ENCODE assay signal across 1 cellular context in the genomic region with DNA sequence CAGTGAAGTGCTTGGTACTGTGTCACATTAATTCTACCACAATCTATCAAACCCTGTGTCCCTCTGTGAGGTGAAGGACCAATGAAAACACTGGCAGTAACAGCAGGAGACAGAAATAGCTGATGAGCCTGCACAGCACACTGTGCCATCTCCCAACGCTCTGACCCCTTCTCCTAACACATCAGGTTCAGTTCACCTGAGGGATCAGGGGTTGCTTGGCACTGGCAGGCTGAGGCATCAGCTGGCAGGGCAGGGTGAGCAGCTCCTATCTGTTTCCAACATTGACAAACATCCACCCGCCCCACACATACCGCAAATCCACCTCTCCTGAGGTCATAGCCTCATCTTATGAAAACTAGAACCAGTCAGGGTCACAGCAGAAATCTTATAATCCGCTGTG.
TF ChIP-seq lines count a peak whose summit lies in the region.

No MANE protein-coding gene starts in this region.

TF ChIP-seq in IMR-90, 13 proteins besides CTCF, POLR2A, EP300 and RAD21:
- TF ChIP-seq CEBPB (IDR thresholded peaks at IDR 0.05; ENCODE audit: low read depth, low read length), result no peak
- TF ChIP-seq RFX5 (IDR thresholded peaks at IDR 0.05; ENCODE audit: low read depth, low read length), result no peak
- TF ChIP-seq, protein P1, sequence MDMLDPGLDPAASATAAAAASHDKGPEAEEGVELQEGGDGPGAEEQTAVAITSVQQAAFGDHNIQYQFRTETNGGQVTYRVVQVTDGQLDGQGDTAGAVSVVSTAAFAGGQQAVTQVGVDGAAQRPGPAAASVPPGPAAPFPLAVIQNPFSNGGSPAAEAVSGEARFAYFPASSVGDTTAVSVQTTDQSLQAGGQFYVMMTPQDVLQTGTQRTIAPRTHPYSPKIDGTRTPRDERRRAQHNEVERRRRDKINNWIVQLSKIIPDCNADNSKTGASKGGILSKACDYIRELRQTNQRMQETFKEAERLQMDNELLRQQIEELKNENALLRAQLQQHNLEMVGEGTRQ (IDR thresholded peaks at IDR 0.05; ENCODE audit: low read depth, low read length), result no peak
- no peak for TF ChIP-seq RCOR1 (IDR thresholded peaks at IDR 0.05; ENCODE audit: insufficient replicate concordance, low read length)
- TF ChIP-seq SMC3 (IDR thresholded peaks at IDR 0.05; ENCODE audit: low read depth, low read length), result no peak
- TF ChIP-seq, protein P2, sequence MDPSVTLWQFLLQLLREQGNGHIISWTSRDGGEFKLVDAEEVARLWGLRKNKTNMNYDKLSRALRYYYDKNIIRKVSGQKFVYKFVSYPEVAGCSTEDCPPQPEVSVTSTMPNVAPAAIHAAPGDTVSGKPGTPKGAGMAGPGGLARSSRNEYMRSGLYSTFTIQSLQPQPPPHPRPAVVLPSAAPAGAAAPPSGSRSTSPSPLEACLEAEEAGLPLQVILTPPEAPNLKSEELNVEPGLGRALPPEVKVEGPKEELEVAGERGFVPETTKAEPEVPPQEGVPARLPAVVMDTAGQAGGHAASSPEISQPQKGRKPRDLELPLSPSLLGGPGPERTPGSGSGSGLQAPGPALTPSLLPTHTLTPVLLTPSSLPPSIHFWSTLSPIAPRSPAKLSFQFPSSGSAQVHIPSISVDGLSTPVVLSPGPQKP (IDR thresholded peaks at IDR 0.05; ENCODE audit: borderline replicate concordance, low read depth, low read length), result no peak
- no peak for TF ChIP-seq BHLHE40 (IDR thresholded peaks at IDR 0.05; ENCODE audit: low read depth, low read length)
- no peak for TF ChIP-seq MXI1 (IDR thresholded peaks at IDR 0.05; ENCODE audit: borderline replicate concordance, low read depth, low read length)
- no peak for TF ChIP-seq CHD1 (IDR thresholded peaks at IDR 0.05; ENCODE audit: low read depth, low read length)
- TF ChIP-seq NFE2L2 (IDR thresholded peaks at IDR 0.05; ENCODE audit: low read depth, low read length), result no peak
- TF ChIP-seq MAZ (IDR thresholded peaks at IDR 0.05; ENCODE audit: borderline replicate concordance, low read depth, low read length), result no peak
- TF ChIP-seq MAFK (IDR thresholded peaks at IDR 0.05; ENCODE audit: low read depth, low read length), result no peak
- TF ChIP-seq FOS (IDR thresholded peaks at IDR 0.05; ENCODE audit: low read depth, low read length), result no peak
